In genomic region chr7:34471844-34472243, GRCh38 we compare ENCODE assay signal across 22 cellular contexts.
A peak's percentile ranks its signal among the peaks of the same experiment; 100 is the strongest.
DNase-seq lines count a peak whose midpoint lies in the region; ATAC-seq, FAIRE-seq and TF ChIP-seq lines count a peak whose summit lies in the region.
"Had no signal": no experiment of that assay in that cellular context is flagged by ENCODE, and none has a peak within 500 bp of the region (broad histone marks: within the 10 kb centered on the region; RNA-seq: fewer than 3 reads in every experiment).

No MANE protein-coding gene starts in this region.

- H3K9ac ChIP-seq in HepG2 (ENCODE audit: insufficient read depth, low read depth, low read length) (no peak overlapping the region), H1 (replicated peaks in 1 of 4; ENCODE audit: extremely low read depth in 1 of 4, low read depth in 3 of 4, low read length in 3 of 4) (no peak overlapping the region), neuronal stem cell (ENCODE audit: low read depth, low read length, poor library complexity) (peak overlapping the region; percentile 3)

- POLR2A ChIA-PET in HepG2 (lab: Yijun Ruan, JAX): no interaction called here
- POLR2A ChIA-PET in H1 (lab: Charles Lee; ENCODE audit: partially characterized antibody): no interaction called here

- no peak for TF ChIP-seq CTCF in HepG2 (CRISPR knock-in tag; IDR thresholded peaks at IDR 0.05)
- TF ChIP-seq CTCF in right lobe of liver (IDR thresholded peaks at IDR 0.05): no peak
- peak in 2 of 3 experiments; percentile 9 to 12; a peak in 3 of 4 replicates for TF ChIP-seq CTCF in H1 (IDR thresholded peaks at IDR 0.05; ENCODE audit: control extremely low read depth in 1 of 3, insufficient read depth in 1 of 3, low read depth in 1 of 3, low read length in 3 of 3)

- in situ Hi-C loops in HepG2 (cut with HindIII; ENCODE audit: extremely low pct_ligation_motif_present, low pct_unique_long_range_greater_than_20kb): no loop called here

- intact Hi-C loops in HepG2 (cut with micrococcal nuclease; ENCODE audit: unreplicated experiment): no loop called here
- intact Hi-C loops in right lobe of liver (cut with DNase I): no loop called here

- no peak overlapping the region for H3K27ac ChIP-seq in HepG2 (ENCODE audit: extremely low read length, insufficient read depth, low read length)
- H3K27ac ChIP-seq in right lobe of liver: no peak overlapping the region
- H3K27ac ChIP-seq in H1 (ENCODE audit: low read depth, low read length): no peak overlapping the region
- no peak overlapping the region for H3K27ac ChIP-seq in neuronal stem cell (replicated peaks; ENCODE audit: low read length)
- H3K27ac ChIP-seq: A549 had no signal

- H3K9me3 ChIP-seq in HepG2 (ENCODE audit: low read length): peaks cover 10% of the 10 kb centered on the region; the same call in 1 of the 2 replicates
- no peaks in the 10 kb centered on the region for H3K9me3 ChIP-seq in right lobe of liver
- H3K9me3 ChIP-seq in H1 (ENCODE audit: insufficient read depth in 2 of 2, low read depth in 1 of 2, low read length in 1 of 2): peaks cover 0 to 3% of the 10 kb centered on the region in 2 experiments; a peak in 1 of 4 replicates
- H3K9me3 ChIP-seq in neuronal stem cell (replicated peaks in 1 of 2; ENCODE audit: control insufficient read depth in 2 of 2, insufficient read depth in 1 of 2, low read depth in 1 of 2, low read length in 2 of 2): peaks cover 0 to 6% of the 10 kb centered on the region in 2 donors

- H3K18ac ChIP-seq in H1 (ENCODE audit: extremely low read depth, low read length) (no peak overlapping the region), neuronal stem cell (ENCODE audit: low read length) (no peak overlapping the region)

- H3K56ac ChIP-seq in H1 (replicated peaks; ENCODE audit: insufficient read length, low read depth, low read length): no peak overlapping the region

- no peak overlapping the region for H2AK5ac ChIP-seq in H1 (ENCODE audit: low read depth, low read length)
- H2AK5ac ChIP-seq in neuronal stem cell (ENCODE audit: low read depth, low read length): peak overlapping the region; percentile 24

- H4K5ac ChIP-seq in H1 (ENCODE audit: insufficient read length, low read depth, low read length): no peak overlapping the region

- no peak for TF ChIP-seq EP300 in HepG2 (IDR thresholded peaks at IDR 0.05; ENCODE audit: low read depth in 2 of 2, low read length in 2 of 2)
- no peak for TF ChIP-seq EP300 in HepG2 (CRISPR knock-in tag; IDR thresholded peaks at IDR 0.05; ENCODE audit: borderline replicate concordance)
- no peak for TF ChIP-seq EP300 in H1 (IDR thresholded peaks at IDR 0.05; ENCODE audit: borderline replicate concordance in 1 of 2, low read depth in 2 of 2, low read length in 2 of 2)

- no peak overlapping the region for H2AFZ ChIP-seq in HepG2 (ENCODE audit: low read length)
- no peak overlapping the region for H2AFZ ChIP-seq in H1 (ENCODE audit: low read length)
- no peak overlapping the region for H2AFZ ChIP-seq in neuronal stem cell (ENCODE audit: low read length)

- H2BK5ac ChIP-seq in H1 (ENCODE audit: low read depth, low read length): no peak overlapping the region
- H2BK5ac ChIP-seq in neuronal stem cell (ENCODE audit: low read length): no peak overlapping the region

- no peaks in the 10 kb centered on the region for H3K36me3 ChIP-seq in HepG2 (replicated peaks in 1 of 2; ENCODE audit: control insufficient read depth in 1 of 2, insufficient read depth in 2 of 2, low read length in 2 of 2)
- no peaks in the 10 kb centered on the region for H3K36me3 ChIP-seq in right lobe of liver
- H3K36me3 ChIP-seq in H1 (ENCODE audit: control insufficient read depth in 2 of 4, insufficient read depth in 4 of 4, low read length in 3 of 4): no peaks in the 10 kb centered on the region
- H3K36me3 ChIP-seq in neuronal stem cell (replicated peaks in 1 of 2; ENCODE audit: control insufficient read depth in 2 of 2, insufficient read depth in 2 of 2, low read length in 2 of 2): no peaks in the 10 kb centered on the region

- H3K79me1 ChIP-seq in H1 (ENCODE audit: low read depth, low read length) (no peaks in the 10 kb centered on the region), neuronal stem cell (ENCODE audit: low read depth, low read length) (no peaks in the 10 kb centered on the region)

- H3K23ac ChIP-seq in H1 (ENCODE audit: insufficient read length) (no peak overlapping the region), neuronal stem cell (ENCODE audit: low read depth, low read length, poor library complexity) (no peak overlapping the region)

- H3K4me3 ChIP-seq in HepG2 (replicated peaks in 1 of 3; ENCODE audit: insufficient read depth in 1 of 3, low read depth in 2 of 3, low read length in 3 of 3): no peak overlapping the region
- H3K4me3 ChIP-seq in right lobe of liver: no peak overlapping the region
- H3K4me3 ChIP-seq in H1 (ENCODE audit: extremely low read depth in 1 of 4, insufficient read depth in 2 of 4, low read depth in 3 of 4, low read length in 4 of 4): no peak overlapping the region
- no peak overlapping the region for H3K4me3 ChIP-seq in neuronal stem cell (ENCODE audit: low read length in 2 of 2)
- H3K4me3 ChIP-seq: A549 had no signal

- H4K8ac ChIP-seq in H1 (ENCODE audit: extremely low read depth, insufficient read depth, low read length): no peak overlapping the region
- H4K8ac ChIP-seq in neuronal stem cell (ENCODE audit: low read depth, low read length): no peak overlapping the region

- BruUV-seq in HepG2 (replicated peaks; lab: Mats Ljungman, UMichigan): no TSS peak

- H2BK15ac ChIP-seq in H1 (ENCODE audit: low read length) (no peak overlapping the region), neuronal stem cell (ENCODE audit: low read length) (no peak overlapping the region)

- peak; percentile 25; the same call in 1 of the 3 replicates for ATAC-seq in HepG2
- no peak for ATAC-seq in right lobe of liver
- ATAC-seq: A549; CD8-positive, alpha-beta T cell; HCT116 had no signal

- FAIRE-seq in HepG2 (lab: Jason Lieb, UNC) (no peak), H1 (lab: Jason Lieb, UNC) (no peak)
- FAIRE-seq: A549, G401.6, GM12892 had no signal

- H3K27me3 ChIP-seq in HepG2 (ENCODE audit: control insufficient read depth in 1 of 2, insufficient read depth in 2 of 2, low read length in 2 of 2): no peaks in the 10 kb centered on the region
- H3K27me3 ChIP-seq in right lobe of liver: no peaks in the 10 kb centered on the region
- no peaks in the 10 kb centered on the region for H3K27me3 ChIP-seq in H1 (replicated peaks in 1 of 4; ENCODE audit: control insufficient read depth in 3 of 4, extremely low read depth in 1 of 4, insufficient read depth in 3 of 4, low read length in 3 of 4)
- H3K27me3 ChIP-seq in neuronal stem cell (ENCODE audit: control insufficient read depth in 3 of 3, insufficient read depth in 3 of 3, low read depth in 1 of 3, low read length in 3 of 3): no peaks in the 10 kb centered on the region

- H3K4me1 ChIP-seq in HepG2 (ENCODE audit: insufficient read depth, low read length): no peaks in the 10 kb centered on the region
- H3K4me1 ChIP-seq in right lobe of liver: no peaks in the 10 kb centered on the region
- no peaks in the 10 kb centered on the region for H3K4me1 ChIP-seq in H1 (replicated peaks in 1 of 4; ENCODE audit: control insufficient read depth in 3 of 4, insufficient read depth in 4 of 4, low read length in 3 of 4)
- H3K4me1 ChIP-seq in neuronal stem cell (ENCODE audit: control insufficient read depth in 2 of 2, insufficient read depth in 1 of 2, low read depth in 1 of 2, low read length in 2 of 2): no peaks in the 10 kb centered on the region
- H3K4me1 ChIP-seq: A549, Caco-2 had no signal

- CTCF ChIA-PET in HepG2 (lab: Yijun Ruan, JAX; ENCODE audit: low intra/inter-chr PET ratio, low total read pairs) (no interaction called here), H1 (lab: Charles Lee; ENCODE audit: partially characterized antibody) (interaction anchor here (0.6 to 1.2 kb wide), 2 partner anchors 9 to 140 kb away, joined by 3 to 4 read pairs; no protein-coding TSS in a partner anchor)

- no peak for TF ChIP-seq POLR2A in HepG2 (IDR thresholded peaks at IDR 0.05; ENCODE audit: insufficient read depth in 1 of 2, low read depth in 2 of 2, low read length in 2 of 2)
- TF ChIP-seq POLR2A in right lobe of liver (IDR thresholded peaks at IDR 0.05): no peak
- no peak for TF ChIP-seq POLR2A in H1 (IDR thresholded peaks at IDR 0.05; ENCODE audit: control extremely low read depth in 1 of 2, low read depth in 2 of 2, low read length in 2 of 2)

- H3K14ac ChIP-seq in H1 (ENCODE audit: insufficient read length): no peak overlapping the region
- H3K14ac ChIP-seq in neuronal stem cell (ENCODE audit: low read length): no peak overlapping the region

- DNase-seq in HepG2 (ENCODE audit: low spot score): no peak
- DNase-seq in right lobe of liver: no peak
- no peak for DNase-seq in H1 (ENCODE audit: low read depth in 1 of 2, low spot score in 2 of 2)
- peak; percentile 18 for DNase-seq in iPS-NIHi11 (ENCODE audit: low spot score)
- no peak for DNase-seq in neuronal stem cell (ENCODE audit: low spot score)
- DNase-seq in NCI-H82 (lab: John Stamatoyannopoulos, UW): no peak
- no peak for DNase-seq in midbrain (lab: John Stamatoyannopoulos, UW)
- no peak for DNase-seq in NCI-H2081 treated with DMSO at 0.1 percent for 48 hours (lab: John Stamatoyannopoulos, UW)
- DNase-seq: 8988T; ACHN; C1 segment of cervical spinal cord; Caco-2; CD4-positive, CD25-positive, alpha-beta regulatory T cell; CD8-positive, alpha-beta T cell; DMS153; DND-41; GOT3; H7 had no signal

- H2BK120ac ChIP-seq in H1 (replicated peaks; ENCODE audit: low read depth, low read length) (no peak overlapping the region), neuronal stem cell (ENCODE audit: low read depth, low read length) (no peak overlapping the region)

- H3K23me2 ChIP-seq in H1 (ENCODE audit: low read depth, low read length): no peaks in the 10 kb centered on the region

- no peak overlapping the region for H3K4me2 ChIP-seq in HepG2 (ENCODE audit: low read depth, low read length)
- no peak overlapping the region for H3K4me2 ChIP-seq in H1 (ENCODE audit: insufficient read depth in 1 of 2, low read depth in 2 of 2, low read length in 2 of 2)
- no peak overlapping the region for H3K4me2 ChIP-seq in neuronal stem cell (ENCODE audit: insufficient read depth, low read length, poor library complexity, severe bottlenecking)
- H3K4me2 ChIP-seq: A549 had no signal

- H4K91ac ChIP-seq in H1 (replicated peaks; ENCODE audit: insufficient read length, low read length) (no peak overlapping the region), neuronal stem cell (ENCODE audit: low read depth, low read length, poor library complexity) (no peak overlapping the region)

- H3K4ac ChIP-seq in H1 (replicated peaks; ENCODE audit: insufficient read length, low read depth, low read length) (no peak overlapping the region), neuronal stem cell (ENCODE audit: low read length) (no peak overlapping the region)

- H4K20me1 ChIP-seq in HepG2 (ENCODE audit: insufficient read depth, low read length): no peaks in the 10 kb centered on the region
- H4K20me1 ChIP-seq in H1 (replicated peaks in 1 of 2; ENCODE audit: control insufficient read depth in 1 of 2, insufficient read depth in 2 of 2, low read length in 2 of 2): no peaks in the 10 kb centered on the region

- no peak overlapping the region for H2BK20ac ChIP-seq in H1 (ENCODE audit: low read length)

- H3K79me2 ChIP-seq in HepG2 (ENCODE audit: insufficient read depth, low read length) (no peaks in the 10 kb centered on the region), H1 (ENCODE audit: control insufficient read depth in 1 of 2, insufficient read depth in 2 of 2, low read length in 2 of 2) (no peaks in the 10 kb centered on the region)

- TF ChIP-seq RAD21 in HepG2 (CRISPR knock-in tag; IDR thresholded peaks at IDR 0.05): no peak
- peak in 1 of 2 experiments; percentile 34; a peak in 2 of 4 replicates for TF ChIP-seq RAD21 in H1 (IDR thresholded peaks at IDR 0.05 in 1 of 2, conservative IDR thresholded peaks at IDR 0.05 in 1 of 2; ENCODE audit: low read depth in 2 of 2, low read length in 2 of 2)

- H2BK12ac ChIP-seq in H1 (ENCODE audit: low read depth, low read length): no peak overlapping the region
- no peak overlapping the region for H2BK12ac ChIP-seq in neuronal stem cell (ENCODE audit: low read length)

Comparison
In these comparisons a context has a peak if more than half of its experiments do, and no peak if none do; other contexts are left out.
1. CTCF ChIP-seq: peak in H1 (2 of 3); none in HepG2 (single experiment) and right lobe of liver (0 of 4).
2. Of the 41 proteins assayed by ChIP-seq in both HepG2 and H1: peak only in HepG2: none; only in H1: CTCF; in both: none; in neither: 39; mixed calls (peak in some experiments, not most) for 1.